Comparison of ENCODE assay signal across 21 cellular contexts in the genomic region with DNA sequence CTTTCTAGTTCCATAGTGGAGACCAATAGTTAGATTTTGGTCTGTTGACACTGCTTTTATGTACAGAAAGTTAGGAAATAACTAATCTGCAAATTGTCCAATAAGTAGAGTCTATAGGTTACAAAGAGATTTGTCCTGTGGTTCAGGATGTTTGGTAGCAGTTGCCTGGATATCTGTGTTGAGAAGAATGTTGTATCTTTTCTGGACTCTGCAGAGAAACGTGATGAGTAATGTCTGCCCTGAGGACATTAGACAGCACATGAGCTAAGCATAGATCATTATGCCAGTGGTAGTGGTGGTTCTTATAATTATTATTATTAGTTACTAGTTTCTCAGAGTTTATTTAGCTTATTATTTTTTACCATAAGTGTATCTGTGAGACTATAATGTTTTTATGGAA.
DNase-seq lines count a peak whose midpoint lies in the region; FAIRE-seq and TF ChIP-seq lines count a peak whose summit lies in the region.
"Had no signal": no experiment of that assay in that cellular context is flagged by ENCODE, and none has a peak within 500 bp of the region (broad histone marks: within the 10 kb centered on the region; RNA-seq: fewer than 3 reads in every experiment).

No MANE protein-coding gene starts in this region.

- H3K36me3 ChIP-seq in bronchial epithelial cell (ENCODE audit: control insufficient read depth, insufficient read depth, low read length) (no peaks in the 10 kb centered on the region), hepatocyte (replicated peaks; ENCODE audit: insufficient read depth, low read depth) (no peaks in the 10 kb centered on the region)
- H3K36me3 ChIP-seq: suprapubic skin had no signal

- H3K4me3 ChIP-seq in bronchial epithelial cell (ENCODE audit: low read depth, low read length) (no peak overlapping the region), hepatocyte (no peak overlapping the region)
- H3K4me3 ChIP-seq: suprapubic skin had no signal

- no peaks in the 10 kb centered on the region for H4K20me1 ChIP-seq in hepatocyte (ENCODE audit: insufficient read depth, poor library complexity, severe bottlenecking)

- DNase-seq in COLO829 (ENCODE audit: low spot score) (peak; percentile 91), LHCN-M2 (ENCODE audit: low read depth) (peak; percentile 15), bronchial epithelial cell (ENCODE audit: low read depth) (peak; percentile 88), hepatocyte (ENCODE audit: low spot score) (peak; percentile 10), RPMI8226 (no peak), putamen (ENCODE audit: low spot score) (no peak)
- DNase-seq in activated T-cell treated with anti-CD3 and anti-CD28 coated beads, Interleukin-2, amount 50 U/mL, for 48 hours, result no peak
- no peak for DNase-seq in activated CD4-positive, alpha-beta T cell treated with anti-CD3 and anti-CD28 coated beads, Interleukin-2, amount 50 U/mL, for 1 hour
- DNase-seq: activated naive CD8-positive, alpha-beta T cell treated with anti-CD3 and anti-CD28 coated beads, Interleukin-2, amount 50 U/mL, for 24 hours; cerebellar nuclear complex; endodermal cell; NCI-H2227 treated with DMSO at 0.1 percent for 48 hours; NK-92 treated with Interleukin-12 subunit alpha and Interleukin-12 subunit beta, amount 100 ng/mL, for 24 hours; Right ventricle myocardium superior; small intestine; T-helper 1 cell had no signal

- no peaks in the 10 kb centered on the region for H3K79me2 ChIP-seq in hepatocyte
- H3K79me2 ChIP-seq: parathyroid adenoma had no signal

- no peak overlapping the region for H3K4me2 ChIP-seq in hepatocyte

- H3K4me1 ChIP-seq in hepatocyte (ENCODE audit: insufficient read depth), result no peaks in the 10 kb centered on the region
- H3K4me1 ChIP-seq: parathyroid adenoma, suprapubic skin had no signal

- no peaks in the 10 kb centered on the region for H3K9me3 ChIP-seq in hepatocyte (ENCODE audit: low read depth)
- H3K9me3 ChIP-seq: suprapubic skin had no signal

- TF ChIP-seq CTCF in bronchial epithelial cell (IDR thresholded peaks at IDR 0.05; ENCODE audit: insufficient read depth, low read length, severe bottlenecking), result no peak
- TF ChIP-seq CTCF in hepatocyte (IDR thresholded peaks at IDR 0.05; ENCODE audit: poor library complexity), result no peak

- no peak overlapping the region for H3K27ac ChIP-seq in hepatocyte
- H3K27ac ChIP-seq: parathyroid adenoma, suprapubic skin had no signal

- H3K9me2 ChIP-seq in hepatocyte (replicated peaks; ENCODE audit: insufficient read depth), result no peaks in the 10 kb centered on the region

- H3K27me3 ChIP-seq in bronchial epithelial cell (ENCODE audit: control insufficient read depth, insufficient read depth, low read length), result no peaks in the 10 kb centered on the region
- no peaks in the 10 kb centered on the region for H3K27me3 ChIP-seq in hepatocyte
- H3K27me3 ChIP-seq: suprapubic skin had no signal

- FAIRE-seq in bronchial epithelial cell (lab: Jason Lieb, UNC), result no peak
- FAIRE-seq: G401.6, GM12891, H1, small intestine had no signal

- 12% methylated on average over 1 of the region's 1 CpG for WGBS in hepatocyte (ENCODE audit: low lambda C conversion rate, missing lambda C conversion rate)

- no peak overlapping the region for H2AFZ ChIP-seq in hepatocyte
- H2AFZ ChIP-seq: parathyroid adenoma had no signal

Comparison
In these comparisons a context has a peak if more than half of its experiments do, and no peak if none do; other contexts are left out.
1. DNase-seq: peak in COLO829 (single experiment), LHCN-M2 (single experiment), bronchial epithelial cell (single experiment) and hepatocyte (single experiment); none in activated T-cell treated with anti-CD3 and anti-CD28 coated beads, Interleukin-2, amount 50 U/mL, for 48 hours (0 of 2), RPMI8226 (single experiment), activated CD4-positive, alpha-beta T cell treated with anti-CD3 and anti-CD28 coated beads, Interleukin-2, amount 50 U/mL, for 1 hour (single experiment) and putamen (single experiment).